In genomic region chr1:98661544-98662353, GRCh38 we compare ENCODE assay signal across 1 cellular context.
TF ChIP-seq lines count a peak whose summit lies in the region.

Gene SNX7, plus strand, starts transcription at chr1:98661721. Its CDS starts 11 bp downstream, at chr1:98661732.

TF ChIP-seq in HCT116, 20 proteins besides CTCF, POLR2A, EP300 and RAD21 (continued from another document):
- TF ChIP-seq REST (IDR thresholded peaks at IDR 0.05; ENCODE audit: low read depth): no peak
- TF ChIP-seq EZH2phosphoT487 (IDR thresholded peaks at IDR 0.05; ENCODE audit: borderline replicate concordance): no peak
- TF ChIP-seq ELF1 (IDR thresholded peaks at IDR 0.05; ENCODE audit: borderline replicate concordance, low read depth): peak; percentile 53
- TF ChIP-seq JUND (IDR thresholded peaks at IDR 0.05): no peak
- TF ChIP-seq EZH2 (IDR thresholded peaks at IDR 0.05): no peak
- TF ChIP-seq FOSL1 (IDR thresholded peaks at IDR 0.05; ENCODE audit: low read depth): no peak
- TF ChIP-seq CBX3 (IDR thresholded peaks at IDR 0.05; ENCODE audit: low read depth): no peak
- TF ChIP-seq, protein P1, sequence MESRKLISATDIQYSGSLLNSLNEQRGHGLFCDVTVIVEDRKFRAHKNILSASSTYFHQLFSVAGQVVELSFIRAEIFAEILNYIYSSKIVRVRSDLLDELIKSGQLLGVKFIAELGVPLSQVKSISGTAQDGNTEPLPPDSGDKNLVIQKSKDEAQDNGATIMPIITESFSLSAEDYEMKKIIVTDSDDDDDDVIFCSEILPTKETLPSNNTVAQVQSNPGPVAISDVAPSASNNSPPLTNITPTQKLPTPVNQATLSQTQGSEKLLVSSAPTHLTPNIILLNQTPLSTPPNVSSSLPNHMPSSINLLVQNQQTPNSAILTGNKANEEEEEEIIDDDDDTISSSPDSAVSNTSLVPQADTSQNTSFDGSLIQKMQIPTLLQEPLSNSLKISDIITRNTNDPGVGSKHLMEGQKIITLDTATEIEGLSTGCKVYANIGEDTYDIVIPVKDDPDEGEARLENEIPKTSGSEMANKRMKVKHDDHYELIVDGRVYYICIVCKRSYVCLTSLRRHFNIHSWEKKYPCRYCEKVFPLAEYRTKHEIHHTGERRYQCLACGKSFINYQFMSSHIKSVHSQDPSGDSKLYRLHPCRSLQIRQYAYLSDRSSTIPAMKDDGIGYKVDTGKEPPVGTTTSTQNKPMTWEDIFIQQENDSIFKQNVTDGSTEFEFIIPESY (IDR thresholded peaks at IDR 0.05; ENCODE audit: extremely low read depth, insufficient replicate concordance, low read length): no peak
- TF ChIP-seq CEBPB (IDR thresholded peaks at IDR 0.05; ENCODE audit: low read depth): no peak
- no peak for TF ChIP-seq SRF (IDR thresholded peaks at IDR 0.05; ENCODE audit: low read depth)
- TF ChIP-seq, protein P2, sequence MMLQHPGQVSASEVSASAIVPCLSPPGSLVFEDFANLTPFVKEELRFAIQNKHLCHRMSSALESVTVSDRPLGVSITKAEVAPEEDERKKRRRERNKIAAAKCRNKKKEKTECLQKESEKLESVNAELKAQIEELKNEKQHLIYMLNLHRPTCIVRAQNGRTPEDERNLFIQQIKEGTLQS (IDR thresholded peaks at IDR 0.05): no peak
- no peak for TF ChIP-seq TCF7L2 (IDR thresholded peaks at IDR 0.05; ENCODE audit: borderline replicate concordance, extremely low read depth, insufficient read depth, insufficient read length)
- TF ChIP-seq SP1 (IDR thresholded peaks at IDR 0.05; ENCODE audit: low read depth): no peak
- no peak for TF ChIP-seq MAX (IDR thresholded peaks at IDR 0.05)
- TF ChIP-seq POLR2AphosphoS5 (IDR thresholded peaks at IDR 0.05; ENCODE audit: low read depth, low read length): peak; percentile 92
- TF ChIP-seq ZFX (IDR thresholded peaks at IDR 0.05): peak; percentile 65
- peak; percentile 80 for TF ChIP-seq SIN3A (IDR thresholded peaks at IDR 0.05; ENCODE audit: low read depth)
